8 cellular contexts compared by ENCODE assay signal in the genomic region with DNA sequence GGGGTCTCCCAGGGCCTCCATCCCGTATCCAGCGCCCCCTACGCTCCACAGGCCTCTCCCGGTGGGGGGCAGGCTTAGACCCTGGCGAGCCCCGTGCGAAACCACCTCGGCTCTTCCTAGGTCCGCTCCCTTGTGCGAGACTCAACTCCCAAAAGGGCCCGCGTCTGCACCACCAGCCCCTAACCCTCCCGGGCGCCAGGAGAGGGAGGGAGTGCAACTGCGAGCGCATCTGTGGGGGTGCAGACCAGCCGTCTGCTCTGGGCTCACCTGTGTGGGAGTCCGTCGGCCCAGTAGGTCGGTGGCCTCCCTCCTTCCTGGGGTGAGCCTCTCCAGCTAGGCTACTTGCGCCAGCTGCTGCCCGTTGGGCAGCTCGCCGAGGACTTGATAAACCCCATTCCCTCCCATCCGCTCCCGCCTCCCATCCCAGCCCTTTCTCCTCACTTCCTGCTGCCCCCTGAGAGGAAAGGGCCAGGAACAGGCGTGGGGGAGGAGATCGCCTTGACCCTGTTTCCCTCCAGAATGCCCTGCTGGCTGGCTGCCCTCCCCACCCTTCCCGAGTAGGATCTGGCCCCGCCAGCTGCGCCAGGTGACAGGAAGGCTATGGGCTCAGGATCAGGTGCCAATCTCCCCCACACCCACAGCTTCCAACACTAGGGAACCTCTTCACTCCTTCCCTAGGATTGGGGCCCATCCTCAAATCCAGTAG. TPM values are rescaled to one million over a fixed set of nuclear protein-coding genes. Genes with fewer than 3 reads are reported as not detected.
A peak's percentile ranks its signal among the peaks of the same experiment; 100 is the strongest.
DNase-seq lines count a peak whose midpoint lies in the region; ATAC-seq, FAIRE-seq and TF ChIP-seq lines count a peak whose summit lies in the region.

A gene with protein sequence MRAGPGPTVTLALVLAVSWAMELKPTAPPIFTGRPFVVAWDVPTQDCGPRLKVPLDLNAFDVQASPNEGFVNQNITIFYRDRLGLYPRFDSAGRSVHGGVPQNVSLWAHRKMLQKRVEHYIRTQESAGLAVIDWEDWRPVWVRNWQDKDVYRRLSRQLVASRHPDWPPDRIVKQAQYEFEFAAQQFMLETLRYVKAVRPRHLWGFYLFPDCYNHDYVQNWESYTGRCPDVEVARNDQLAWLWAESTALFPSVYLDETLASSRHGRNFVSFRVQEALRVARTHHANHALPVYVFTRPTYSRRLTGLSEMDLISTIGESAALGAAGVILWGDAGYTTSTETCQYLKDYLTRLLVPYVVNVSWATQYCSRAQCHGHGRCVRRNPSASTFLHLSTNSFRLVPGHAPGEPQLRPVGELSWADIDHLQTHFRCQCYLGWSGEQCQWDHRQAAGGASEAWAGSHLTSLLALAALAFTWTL (minus strand): TSS at position 360 of the 706 bp plus-strand sequence. CDS start 2,256 bp downstream, outside the sequence.

- no peaks in the 10 kb centered on the region for H3K9me3 ChIP-seq in thymus (ENCODE audit: control insufficient read depth)

- DNase-seq in CD14-positive monocyte (ENCODE audit: low spot score) = no peak
- DNase-seq in NCI-H1092 (lab: John Stamatoyannopoulos, UW) = peak; percentile 33
- DNase-seq in central memory CD8-positive, alpha-beta T cell (ENCODE audit: low spot score in 2 of 2) = no peak
- DNase-seq in lower leg skin (ENCODE audit: low spot score in 2 of 2) = peak in 1 of 2 donors; percentile 50
- no peak for DNase-seq in GM19239 (ENCODE audit: insufficient read length, low spot score)
- DNase-seq in germinal center (ENCODE audit: low spot score) = no peak

- H3K27me3 ChIP-seq in thymus (ENCODE audit: control insufficient read depth, insufficient read depth) = no peaks in the 10 kb centered on the region

- no peak for TF ChIP-seq POLR2A in lower leg skin (IDR thresholded peaks at IDR 0.05)

- no peak within 1 kb of the TSS for H3K27ac ChIP-seq in thymus (ENCODE audit: low read depth)

- H3K4me1 Mint-ChIP-seq in CD14-positive monocyte = peaks cover 84% of the 10 kb centered on the region
- H3K4me1 Mint-ChIP-seq in central memory CD8-positive, alpha-beta T cell = peaks cover 55% of the 10 kb centered on the region

- peaks cover 0 to 4% (median 2%) of the 10 kb centered on the region in 3 donors for H3K27me3 Mint-ChIP-seq in CD14-positive monocyte (ENCODE audit: low read depth in 3 of 3)
- no peaks in the 10 kb centered on the region for H3K27me3 Mint-ChIP-seq in central memory CD8-positive, alpha-beta T cell

- WGBS in lower leg skin, 2 donors = 50 to 55% methylated on average over 31 of the region's 31 CpGs
- WGBS in thymus = 83% methylated on average over 31 of the region's 31 CpGs

- peak within 1 kb of the TSS; percentile 85 to 99 (median 97) for H3K27ac Mint-ChIP-seq in CD14-positive monocyte
- peak within 1 kb of the TSS; percentile 83 for H3K27ac Mint-ChIP-seq in central memory CD8-positive, alpha-beta T cell (ENCODE audit: low read depth)

- ATAC-seq in central memory CD8-positive, alpha-beta T cell (replicated peaks; ENCODE audit: extremely low read depth, poor library complexity, severe bottlenecking) = no peak
- no peak for ATAC-seq in HG03442 (IDR thresholded peaks at IDR 0.05; ENCODE audit: unreplicated experiment)

- peaks cover 9 to 33% of the 10 kb centered on the region in 2 donors for H3K36me3 Mint-ChIP-seq in CD14-positive monocyte
- H3K36me3 Mint-ChIP-seq in central memory CD8-positive, alpha-beta T cell (ENCODE audit: insufficient read depth) = peaks cover 3% of the 10 kb centered on the region

- peak within 1 kb of the TSS; percentile 42 for H3K4me3 ChIP-seq in lower leg skin (ENCODE audit: low read depth, poor library complexity, severe bottlenecking)
- peak within 1 kb of the TSS; percentile 75 for H3K4me3 ChIP-seq in thymus (ENCODE audit: low read length)

- intact Hi-C loops in CD14-positive monocyte (cut with micrococcal nuclease) (no loop called here), lower leg skin (cut with DNase I; ENCODE audit: low total_unique reads) (no loop called here)

- peaks cover 14% of the 10 kb centered on the region for H3K4me1 ChIP-seq in thymus (ENCODE audit: control insufficient read depth, insufficient read depth, low read length)

- peaks cover 18% of the 10 kb centered on the region for H3K36me3 ChIP-seq in thymus (ENCODE audit: control insufficient read depth, insufficient read depth)

- no peak for FAIRE-seq in GM19239 (lab: Jason Lieb, UNC)

- no peaks in the 10 kb centered on the region for H3K9me3 Mint-ChIP-seq in CD14-positive monocyte
- no peaks in the 10 kb centered on the region for H3K9me3 Mint-ChIP-seq in central memory CD8-positive, alpha-beta T cell

- no peak for TF ChIP-seq CTCF in CD14-positive monocyte (IDR thresholded peaks at IDR 0.05)
- no peak for TF ChIP-seq CTCF in lower leg skin (IDR thresholded peaks at IDR 0.05)

- peak within 1 kb of the TSS; percentile 75 to 91 for H3K4me3 Mint-ChIP-seq in CD14-positive monocyte
- peak within 1 kb of the TSS; percentile 85 for H3K4me3 Mint-ChIP-seq in central memory CD8-positive, alpha-beta T cell

RNA-seq across cellular contexts. Expression of the gene that starts here (rescaled TPM):
- 10 to 100 TPM; 18.3 to 25.8 TPM for polyA plus RNA-seq in CD14-positive monocyte
- total RNA-seq in lower leg skin = 10 to 100 TPM; 44.1 to 95.7 (median 72.9) TPM
- polyA plus RNA-seq in thymus = 32.7 TPM
